8 cellular contexts compared by ENCODE assay signal in the genomic region with DNA sequence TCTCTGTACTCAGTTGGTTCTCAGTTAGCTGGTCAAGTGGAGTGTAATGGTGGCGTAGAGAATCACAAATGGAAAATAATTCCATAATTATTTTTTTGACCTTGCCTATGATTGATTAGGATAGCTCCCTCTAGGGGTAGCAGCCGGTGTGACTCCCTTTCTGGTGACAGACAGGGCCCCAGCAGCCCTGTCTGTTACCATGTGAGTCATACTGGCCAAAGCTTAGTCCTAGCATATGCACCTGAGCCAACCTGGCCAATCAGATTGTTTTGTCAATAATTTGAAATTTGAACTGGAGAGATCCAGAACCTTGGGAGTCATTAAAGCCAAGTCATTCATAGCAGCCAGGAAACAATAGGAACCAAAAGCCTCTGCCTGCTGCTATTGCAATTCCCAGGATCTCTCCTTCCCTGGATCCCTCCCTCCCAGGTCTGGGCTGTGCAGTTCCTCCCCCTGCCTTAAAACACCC. TPM values are rescaled to one million over a fixed set of nuclear protein-coding genes. Genes with fewer than 3 reads are reported as not detected.
DNase-seq lines count a peak whose midpoint lies in the region; ATAC-seq and TF ChIP-seq lines count a peak whose summit lies in the region.

No MANE protein-coding gene starts in this region.

- H3K9me3 ChIP-seq in lung (ENCODE audit: control insufficient read depth in 2 of 2, insufficient read depth in 1 of 2, low read length in 1 of 2) = no peaks in the 10 kb centered on the region

- TF ChIP-seq CTCF in GM12865 (IDR thresholded peaks at IDR 0.05; ENCODE audit: insufficient read depth, low read depth, low read length, missing control alignments) (peak; percentile 86), lung (IDR thresholded peaks at IDR 0.05; ENCODE audit: control extremely low read depth, extremely low read depth) (peak; percentile 48)

- H3K4me1 ChIP-seq in lung (ENCODE audit: control insufficient read depth in 2 of 2, insufficient read depth in 2 of 2, low read length in 2 of 2) = peaks cover 3 to 10% of the 10 kb centered on the region in 2 donors

- H3K27me3 ChIP-seq in lung (ENCODE audit: control insufficient read depth, insufficient read depth) = no peaks in the 10 kb centered on the region

- H3K36me3 ChIP-seq in lung (ENCODE audit: control insufficient read depth in 2 of 2, insufficient read depth in 2 of 2, low read length in 2 of 2) = peaks cover 0 to 13% of the 10 kb centered on the region in 2 donors

- DNase-seq in GM12865 (ENCODE audit: low read depth) = peak; percentile 89
- peak; percentile 47 for DNase-seq in NCI-H748 treated with DMSO at 0.1 percent for 48 hours (lab: John Stamatoyannopoulos, UW)
- DNase-seq in activated CD4-positive, alpha-beta T cell treated with anti-CD3 and anti-CD28 coated beads, Interleukin-2, amount 50 U/mL, for 48 hours = peak; percentile 85 to 88
- DNase-seq in dermis blood vessel endothelial cell = peak; percentile 94
- DNase-seq in lung (ENCODE audit: low spot score) = peak; percentile 85
- peak; percentile 45 for DNase-seq in stimulated activated CD8-positive, alpha-beta memory T cell treated with anti-CD3 and anti-CD28 coated beads, Interleukin-12 subunit alpha, Interleukin-12 subunit beta, amount 100 ng/mL, for 4 hours (ENCODE audit: low read depth)

- H3K27ac ChIP-seq in lung (ENCODE audit: low read depth in 1 of 2, low read length in 1 of 2) = no peak overlapping the region

- no peak overlapping the region for H3K4me3 ChIP-seq in GM12865 (ENCODE audit: low read depth, low read length)
- H3K4me3 ChIP-seq in lung = no peak overlapping the region

- ATAC-seq in HG03521 (IDR thresholded peaks at IDR 0.05; ENCODE audit: unreplicated experiment) (peak; percentile 70), lung (ENCODE audit: insufficient read depth, low FRiP score) (peak; percentile 78), HG03457 (IDR thresholded peaks at IDR 0.05; ENCODE audit: unreplicated experiment) (no peak)

- 16 to 18% methylated on average over 2 of the region's 2 CpGs for WGBS in lung, 2 donors

RNA-seq across cellular contexts. Expression of a gene that starts 5.6 kb away (rescaled TPM):
- total RNA-seq in dermis blood vessel endothelial cell (36.4 and 43.0 TPM in 2 replicates), lung (10 to 100 TPM in 1 of 2 donors, 1 to 10 TPM in 1; 9.3 to 43.9 TPM)
- polyA plus RNA-seq in lung = 10 to 100 TPM; 10.9 to 11.5 TPM

RNA-seq across cellular contexts. Expression of a gene that starts 10.7 kb away (rescaled TPM):
- total RNA-seq in dermis blood vessel endothelial cell = not detected in 2 replicates
- 10 to 100 TPM; 59.5 to 86.9 TPM for total RNA-seq in lung
- 10 to 100 TPM; 64.2 to 98.5 TPM for polyA plus RNA-seq in lung

RNA-seq across cellular contexts. Expression of a gene that starts 23.9 kb away (rescaled TPM):
- total RNA-seq in dermis blood vessel endothelial cell (48.0 and 76.6 TPM in 2 replicates), lung (100 to 1,000 TPM; 129 to 167 TPM)
- 100 to 1,000 TPM; 139 to 212 TPM for polyA plus RNA-seq in lung

RNA-seq across cellular contexts. Expression of a gene that starts 50.9 kb away (rescaled TPM):
- total RNA-seq in dermis blood vessel endothelial cell = 1.7 and 2.6 TPM in 2 replicates
- total RNA-seq in lung = 10 to 100 TPM in 1 of 2 donors, 1 to 10 TPM in 1; 4.9 to 19.9 TPM
- polyA plus RNA-seq in lung = 10 to 100 TPM in 1 of 2 donors, 1 to 10 TPM in 1; 5.8 to 16.4 TPM

Comparison
In these comparisons a context has a peak if more than half of its experiments do, and no peak if none do; other contexts are left out.
1. RNA of a gene that starts 10.7 kb away (total RNA-seq): 59.5 to 86.9 TPM in lung; not detected in dermis blood vessel endothelial cell; every median in the first group is over 10 times any median in the second.
2. Peak in every context shown above with its lines, with median percentiles within 50 percentile points of each other: DNase-seq.